ENCODE assay signal across 18 cellular contexts in the genomic region with DNA sequence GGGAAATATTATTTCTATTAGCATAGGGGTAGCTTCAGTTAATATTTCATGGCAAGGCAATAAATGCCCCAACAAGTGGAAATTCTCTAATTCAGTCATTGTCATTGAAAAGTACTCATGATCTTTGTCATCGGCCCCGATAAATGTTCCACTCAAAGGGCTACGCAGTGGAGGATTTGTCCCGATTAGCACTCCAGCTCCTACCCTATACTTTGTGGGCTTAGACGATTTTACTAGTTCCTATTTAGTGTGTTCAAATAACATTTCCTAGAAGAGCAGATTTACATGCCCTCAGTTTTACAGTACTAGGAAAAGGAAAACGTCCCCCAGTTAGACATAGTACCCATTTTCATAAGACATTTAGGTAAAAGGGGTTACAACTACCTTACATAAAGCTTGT. TPM values are rescaled to one million over a fixed set of nuclear protein-coding genes. Genes with fewer than 3 reads are reported as not detected.
DNase-seq lines count a peak whose midpoint lies in the region; ATAC-seq and TF ChIP-seq lines count a peak whose summit lies in the region.
"Had no signal": no experiment of that assay in that cellular context is flagged by ENCODE, and none has a peak within 500 bp of the region (broad histone marks: within the 10 kb centered on the region; RNA-seq: fewer than 3 reads in every experiment).

No MANE protein-coding gene starts in this region.

- H3K9me3 Mint-ChIP-seq in activated CD4-positive, alpha-beta memory T cell treated with anti-CD3 and anti-CD28 coated beads, Interleukin-2, amount 10 ng/mL, durations not matched to agents 7 days and 5 days, result peaks cover 3% of the 10 kb centered on the region
- no peaks in the 10 kb centered on the region for H3K9me3 Mint-ChIP-seq in activated CD4-positive, alpha-beta memory T cell treated with anti-CD3 and anti-CD28 coated beads for 36 hours
- no peaks in the 10 kb centered on the region for H3K9me3 Mint-ChIP-seq in natural killer cell treated with Interleukin-12 subunit alpha and Interleukin-12 subunit beta and Interleukin-15 and Interleukin-18, amount 100 ng/mL, for 72 hours
- no peaks in the 10 kb centered on the region for H3K9me3 Mint-ChIP-seq in natural killer cell
- H3K9me3 Mint-ChIP-seq in activated naive CD8-positive, alpha-beta T cell treated with anti-CD3 and anti-CD28 coated beads for 36 hours, result no peaks in the 10 kb centered on the region
- no peaks in the 10 kb centered on the region for H3K9me3 Mint-ChIP-seq in naive thymus-derived CD4-positive, alpha-beta T cell
- H3K9me3 Mint-ChIP-seq: CD4-positive, alpha-beta memory T cell had no signal

- no peaks in the 10 kb centered on the region for H3K4me1 ChIP-seq in naive thymus-derived CD4-positive, alpha-beta T cell (ENCODE audit: control insufficient read depth in 2 of 2, insufficient read depth in 2 of 2, low read length in 2 of 2)
- H3K4me1 ChIP-seq: A549, HAP-1 had no signal

- DNase-seq in activated CD4-positive, alpha-beta memory T cell treated with anti-CD3 and anti-CD28 coated beads, Interleukin-2, amount 10 ng/mL, durations not matched to agents 7 days and 5 days, result no peak
- no peak for DNase-seq in activated CD4-positive, alpha-beta memory T cell treated with anti-CD3 and anti-CD28 coated beads for 36 hours
- no peak for DNase-seq in natural killer cell treated with Interleukin-12 subunit alpha and Interleukin-12 subunit beta and Interleukin-15 and Interleukin-18, amount 100 ng/mL, for 72 hours (ENCODE audit: low spot score)
- no peak for DNase-seq in natural killer cell
- no peak for DNase-seq in activated naive CD8-positive, alpha-beta T cell treated with anti-CD3 and anti-CD28 coated beads for 36 hours
- DNase-seq in naive thymus-derived CD4-positive, alpha-beta T cell, result no peak
- no peak for DNase-seq in HUDEP-2 (lab: John Stamatoyannopoulos, UW; ENCODE audit: unreplicated experiment in 76 of 76)
- DNase-seq: AML-193; CD4-positive, alpha-beta memory T cell; DMS79 treated with DMSO at 0.1 percent for 48 hours; GF-D8; GM23248 had no signal

- ATAC-seq in natural killer cell treated with Interleukin-12 subunit alpha and Interleukin-12 subunit beta and Interleukin-15 and Interleukin-18, amount 100 ng/mL, for 72 hours, result peak in 1 of 2 donors; percentile 57
- ATAC-seq in natural killer cell (no peak), GM18520 (IDR thresholded peaks at IDR 0.05; ENCODE audit: unreplicated experiment) (no peak)
- no peak for ATAC-seq in naive thymus-derived CD4-positive, alpha-beta T cell
- ATAC-seq: A549 had no signal

- H3K4me3 ChIP-seq in naive thymus-derived CD4-positive, alpha-beta T cell (ENCODE audit: low read length), result no peak overlapping the region
- H3K4me3 ChIP-seq: A549, GM23248, HAP-1 had no signal

- peaks cover 20% of the 10 kb centered on the region for H3K4me1 Mint-ChIP-seq in activated CD4-positive, alpha-beta memory T cell treated with anti-CD3 and anti-CD28 coated beads, Interleukin-2, amount 10 ng/mL, durations not matched to agents 7 days and 5 days
- peaks cover 3% of the 10 kb centered on the region for H3K4me1 Mint-ChIP-seq in activated CD4-positive, alpha-beta memory T cell treated with anti-CD3 and anti-CD28 coated beads for 36 hours (ENCODE audit: low read depth)
- H3K4me1 Mint-ChIP-seq in natural killer cell treated with Interleukin-12 subunit alpha and Interleukin-12 subunit beta and Interleukin-15 and Interleukin-18, amount 100 ng/mL, for 72 hours (ENCODE audit: low read depth in 2 of 2), result no peaks in the 10 kb centered on the region
- no peaks in the 10 kb centered on the region for H3K4me1 Mint-ChIP-seq in natural killer cell
- H3K4me1 Mint-ChIP-seq in activated naive CD8-positive, alpha-beta T cell treated with anti-CD3 and anti-CD28 coated beads for 36 hours, result peaks cover 2% of the 10 kb centered on the region
- no peaks in the 10 kb centered on the region for H3K4me1 Mint-ChIP-seq in naive thymus-derived CD4-positive, alpha-beta T cell

- no peaks in the 10 kb centered on the region for H3K9me3 ChIP-seq in naive thymus-derived CD4-positive, alpha-beta T cell (ENCODE audit: control insufficient read depth in 2 of 3, low read length in 3 of 3)
- H3K9me3 ChIP-seq: A549, HAP-1 had no signal

- H3K27ac Mint-ChIP-seq in activated CD4-positive, alpha-beta memory T cell treated with anti-CD3 and anti-CD28 coated beads, Interleukin-2, amount 10 ng/mL, durations not matched to agents 7 days and 5 days, result peak overlapping the region; percentile 65
- H3K27ac Mint-ChIP-seq in activated CD4-positive, alpha-beta memory T cell treated with anti-CD3 and anti-CD28 coated beads for 36 hours, result no peak overlapping the region
- H3K27ac Mint-ChIP-seq in natural killer cell treated with Interleukin-12 subunit alpha and Interleukin-12 subunit beta and Interleukin-15 and Interleukin-18, amount 100 ng/mL, for 72 hours, result peak overlapping the region; percentile 27 to 31
- no peak overlapping the region for H3K27ac Mint-ChIP-seq in natural killer cell
- H3K27ac Mint-ChIP-seq in activated naive CD8-positive, alpha-beta T cell treated with anti-CD3 and anti-CD28 coated beads for 36 hours, result peak overlapping the region; percentile 71
- no peak overlapping the region for H3K27ac Mint-ChIP-seq in naive thymus-derived CD4-positive, alpha-beta T cell
- H3K27ac Mint-ChIP-seq: CD4-positive, alpha-beta memory T cell had no signal

- peaks cover 2% of the 10 kb centered on the region for H3K27me3 Mint-ChIP-seq in activated CD4-positive, alpha-beta memory T cell treated with anti-CD3 and anti-CD28 coated beads, Interleukin-2, amount 10 ng/mL, durations not matched to agents 7 days and 5 days
- peaks cover 10% of the 10 kb centered on the region for H3K27me3 Mint-ChIP-seq in activated CD4-positive, alpha-beta memory T cell treated with anti-CD3 and anti-CD28 coated beads for 36 hours
- no peaks in the 10 kb centered on the region for H3K27me3 Mint-ChIP-seq in natural killer cell treated with Interleukin-12 subunit alpha and Interleukin-12 subunit beta and Interleukin-15 and Interleukin-18, amount 100 ng/mL, for 72 hours
- no peaks in the 10 kb centered on the region for H3K27me3 Mint-ChIP-seq in natural killer cell (ENCODE audit: low read depth in 2 of 2)
- H3K27me3 Mint-ChIP-seq in activated naive CD8-positive, alpha-beta T cell treated with anti-CD3 and anti-CD28 coated beads for 36 hours, result peaks cover 3% of the 10 kb centered on the region
- peaks cover 0 to 10% (median 0%) of the 10 kb centered on the region in 5 donors for H3K27me3 Mint-ChIP-seq in naive thymus-derived CD4-positive, alpha-beta T cell

- H3K27ac ChIP-seq in naive thymus-derived CD4-positive, alpha-beta T cell (ENCODE audit: low read depth, low read length), result no peak overlapping the region
- H3K27ac ChIP-seq: 22Rv1, A549, C4-2B, GM23248 had no signal

- POLR2A ChIA-PET in activated CD4-positive, alpha-beta memory T cell treated with anti-CD3 and anti-CD28 coated beads, Interleukin-2, amount 10 ng/mL, durations not matched to agents 7 days and 5 days (lab: Charles Lee), result interaction anchor here (0.9 to 1.5 kb wide), 4 partner anchors 9 to 21 kb away, joined by 3 to 6 read pairs (median 4); no protein-coding TSS in a partner anchor
- POLR2A ChIA-PET in activated CD4-positive, alpha-beta memory T cell treated with anti-CD3 and anti-CD28 coated beads for 36 hours (lab: Charles Lee), result interaction anchor here (1.1 to 1.7 kb wide), 2 partner anchors 9 to 14 kb away, joined by 3 to 4 read pairs; no protein-coding TSS in a partner anchor
- POLR2A ChIA-PET in naive thymus-derived CD4-positive, alpha-beta T cell (lab: Charles Lee), result no interaction called here

- no peaks in the 10 kb centered on the region for H3K27me3 ChIP-seq in naive thymus-derived CD4-positive, alpha-beta T cell (ENCODE audit: control insufficient read depth in 2 of 2, insufficient read depth in 2 of 2, low read length in 2 of 2)

- no peaks in the 10 kb centered on the region for H3K36me3 Mint-ChIP-seq in activated CD4-positive, alpha-beta memory T cell treated with anti-CD3 and anti-CD28 coated beads, Interleukin-2, amount 10 ng/mL, durations not matched to agents 7 days and 5 days (ENCODE audit: low read depth)
- H3K36me3 Mint-ChIP-seq in activated CD4-positive, alpha-beta memory T cell treated with anti-CD3 and anti-CD28 coated beads for 36 hours, result no peaks in the 10 kb centered on the region
- H3K36me3 Mint-ChIP-seq in natural killer cell treated with Interleukin-12 subunit alpha and Interleukin-12 subunit beta and Interleukin-15 and Interleukin-18, amount 100 ng/mL, for 72 hours, result no peaks in the 10 kb centered on the region
- no peaks in the 10 kb centered on the region for H3K36me3 Mint-ChIP-seq in natural killer cell
- no peaks in the 10 kb centered on the region for H3K36me3 Mint-ChIP-seq in activated naive CD8-positive, alpha-beta T cell treated with anti-CD3 and anti-CD28 coated beads for 36 hours
- no peaks in the 10 kb centered on the region for H3K36me3 Mint-ChIP-seq in naive thymus-derived CD4-positive, alpha-beta T cell
- H3K36me3 Mint-ChIP-seq: CD4-positive, alpha-beta memory T cell had no signal

- CTCF ChIA-PET in activated CD4-positive, alpha-beta memory T cell treated with anti-CD3 and anti-CD28 coated beads, Interleukin-2, amount 10 ng/mL, durations not matched to agents 7 days and 5 days (lab: Charles Lee), result interaction anchor here (1.1 to 2.4 kb wide), 3 partner anchors 15 to 37 kb away, joined by 3 to 14 read pairs (median 4); no protein-coding TSS in a partner anchor
- CTCF ChIA-PET in activated CD4-positive, alpha-beta memory T cell treated with anti-CD3 and anti-CD28 coated beads for 36 hours (lab: Charles Lee), result interaction anchor here (0.9 kb wide), 1 partner anchor 112 kb away, joined by 4 read pairs; no protein-coding TSS in a partner anchor
- CTCF ChIA-PET in naive thymus-derived CD4-positive, alpha-beta T cell (lab: Charles Lee), result no interaction called here

- H3K36me3 ChIP-seq in naive thymus-derived CD4-positive, alpha-beta T cell (ENCODE audit: control insufficient read depth in 2 of 3, insufficient read depth in 3 of 3, low read length in 3 of 3), result no peaks in the 10 kb centered on the region
- H3K36me3 ChIP-seq: HAP-1 had no signal

- intact Hi-C loops in activated CD4-positive, alpha-beta memory T cell treated with anti-CD3 and anti-CD28 coated beads for 36 hours (cut with micrococcal nuclease), result no loop called here
- intact Hi-C loops in natural killer cell (cut with micrococcal nuclease), result no loop called here
- intact Hi-C loops in naive thymus-derived CD4-positive, alpha-beta T cell (cut with micrococcal nuclease), result no loop called here

- H3K4me3 Mint-ChIP-seq in activated CD4-positive, alpha-beta memory T cell treated with anti-CD3 and anti-CD28 coated beads, Interleukin-2, amount 10 ng/mL, durations not matched to agents 7 days and 5 days, result no peak overlapping the region
- H3K4me3 Mint-ChIP-seq in activated CD4-positive, alpha-beta memory T cell treated with anti-CD3 and anti-CD28 coated beads for 36 hours, result no peak overlapping the region
- no peak overlapping the region for H3K4me3 Mint-ChIP-seq in natural killer cell treated with Interleukin-12 subunit alpha and Interleukin-12 subunit beta and Interleukin-15 and Interleukin-18, amount 100 ng/mL, for 72 hours
- H3K4me3 Mint-ChIP-seq in natural killer cell, result no peak overlapping the region
- no peak overlapping the region for H3K4me3 Mint-ChIP-seq in activated naive CD8-positive, alpha-beta T cell treated with anti-CD3 and anti-CD28 coated beads for 36 hours
- H3K4me3 Mint-ChIP-seq in naive thymus-derived CD4-positive, alpha-beta T cell, result no peak overlapping the region
- H3K4me3 Mint-ChIP-seq: CD4-positive, alpha-beta memory T cell had no signal

- no peak for TF ChIP-seq CTCF in natural killer cell (IDR thresholded peaks at IDR 0.05)

RNA-seq across cellular contexts. Expression of gene ATP12A, which starts 38.0 kb away (rescaled TPM):
- 1 to 10 TPM; 1.1 TPM for total RNA-seq in activated CD4-positive, alpha-beta memory T cell treated with anti-CD3 and anti-CD28 coated beads, Interleukin-2, amount 10 ng/mL, durations not matched to agents 7 days and 5 days
- total RNA-seq in activated CD4-positive, alpha-beta memory T cell treated with anti-CD3 and anti-CD28 coated beads for 36 hours, result under 1 TPM; 0.07 to 0.10 TPM
- total RNA-seq in natural killer cell treated with Interleukin-12 subunit alpha and Interleukin-12 subunit beta and Interleukin-15 and Interleukin-18, amount 100 ng/mL, for 72 hours, result under 1 TPM; 0.12 to 0.42 TPM
- not detected for total RNA-seq in natural killer cell
- total RNA-seq in activated naive CD8-positive, alpha-beta T cell treated with anti-CD3 and anti-CD28 coated beads for 36 hours, result under 1 TPM; 0.66 TPM
- total RNA-seq in naive thymus-derived CD4-positive, alpha-beta T cell, result under 1 TPM in 1 of 5 experiments, not detected in 4; 0.39 TPM
- polyA plus RNA-seq in naive thymus-derived CD4-positive, alpha-beta T cell, result not detected
- total RNA-seq: CD4-positive, alpha-beta memory T cell; GM23248 had no signal
- polyA plus RNA-seq: A549; BJ; CD4-positive, alpha-beta memory T cell; GM23248 had no signal

Comparison
In these comparisons a context has a peak if more than half of its experiments do, and no peak if none do; other contexts are left out.
1. H3K27ac Mint-ChIP-seq: peak in activated CD4-positive, alpha-beta memory T cell treated with anti-CD3 and anti-CD28 coated beads, Interleukin-2, amount 10 ng/mL, durations not matched to agents 7 days and 5 days (single experiment), natural killer cell treated with Interleukin-12 subunit alpha and Interleukin-12 subunit beta and Interleukin-15 and Interleukin-18, amount 100 ng/mL, for 72 hours (2 of 2) and activated naive CD8-positive, alpha-beta T cell treated with anti-CD3 and anti-CD28 coated beads for 36 hours (single experiment); none in activated CD4-positive, alpha-beta memory T cell treated with anti-CD3 and anti-CD28 coated beads for 36 hours (single experiment), natural killer cell (0 of 2) and naive thymus-derived CD4-positive, alpha-beta T cell (0 of 9).